16 cellular contexts compared by ENCODE assay signal in genomic region chr17:62693616-62694415, GRCh38.
DNase-seq lines count a peak whose midpoint lies in the region; ATAC-seq, FAIRE-seq and TF ChIP-seq lines count a peak whose summit lies in the region.
"Had no signal": no experiment of that assay in that cellular context is flagged by ENCODE, and none has a peak within 500 bp of the region (broad histone marks: within the 10 kb centered on the region; RNA-seq: fewer than 3 reads in every experiment).

No MANE protein-coding gene starts in this region.

- H3K4me1 ChIP-seq in heart right ventricle (peaks cover 0 to 50% (median 24%) of the 10 kb centered on the region in 9 donors), right cardiac atrium (ENCODE audit: control insufficient read depth, insufficient read depth, low read length) (peaks cover 5% of the 10 kb centered on the region), RWPE2 (ENCODE audit: insufficient read depth, poor library complexity, severe bottlenecking) (peaks cover 7% of the 10 kb centered on the region), esophagus squamous epithelium (peaks cover 28 to 75% (median 35%) of the 10 kb centered on the region in 3 donors), prostate gland (replicated peaks) (no peaks in the 10 kb centered on the region), gastroesophageal sphincter (no peaks in the 10 kb centered on the region)
- H3K4me1 ChIP-seq: pancreas had no signal

- WGBS in heart right ventricle, 2 donors = 75 to 79% methylated on average over 19 of the region's 19 CpGs
- 78% methylated on average over 19 of the region's 19 CpGs for WGBS in right cardiac atrium
- WGBS in esophagus squamous epithelium, 2 donors = 57 to 60% methylated on average over 8 to 10 of the region's 19 CpGs
- WGBS in prostate gland = 57% methylated on average over 18 of the region's 19 CpGs
- WGBS in gastroesophageal sphincter (ENCODE audit: low coverage in 1 of 2), 2 donors = 64 to 80% methylated on average over 5 to 8 of the region's 19 CpGs

- intact Hi-C loops in heart right ventricle (cut with DNase I) (no loop called here), right cardiac atrium (cut with DNase I) (no loop called here), esophagus squamous epithelium (cut with DNase I) (no loop called here), prostate gland (cut with DNase I) (no loop called here)

- TF ChIP-seq EP300 in gastroesophageal sphincter (IDR thresholded peaks at IDR 0.05) = no peak

- H3K9me3 ChIP-seq in heart right ventricle = no peaks in the 10 kb centered on the region
- H3K9me3 ChIP-seq in right cardiac atrium (ENCODE audit: control insufficient read depth, low read length) = no peaks in the 10 kb centered on the region
- no peaks in the 10 kb centered on the region for H3K9me3 ChIP-seq in RWPE2 (ENCODE audit: severe bottlenecking)
- H3K9me3 ChIP-seq in esophagus squamous epithelium = no peaks in the 10 kb centered on the region
- no peaks in the 10 kb centered on the region for H3K9me3 ChIP-seq in prostate gland
- H3K9me3 ChIP-seq in gastroesophageal sphincter = no peaks in the 10 kb centered on the region
- H3K9me3 ChIP-seq: heart left ventricle, pancreas had no signal

- FAIRE-seq in urothelium cell line (lab: Jason Lieb, UNC) = peak; percentile 13
- FAIRE-seq: kidney, pancreas, small intestine had no signal

- no peak overlapping the region for H3K4me3 ChIP-seq in heart right ventricle
- H3K4me3 ChIP-seq in right cardiac atrium (ENCODE audit: low read length) = no peak overlapping the region
- H3K4me3 ChIP-seq in RWPE2 (ENCODE audit: severe bottlenecking) = no peak overlapping the region
- no peak overlapping the region for H3K4me3 ChIP-seq in esophagus squamous epithelium
- no peak overlapping the region for H3K4me3 ChIP-seq in prostate gland
- H3K4me3 ChIP-seq in gastroesophageal sphincter = no peak overlapping the region
- H3K4me3 ChIP-seq: pancreas had no signal

- DNase-seq in heart right ventricle (no peak), right cardiac atrium (no peak), RWPE2 (ENCODE audit: low spot score) (no peak), esophagus squamous epithelium (lab: John Stamatoyannopoulos, UW) (no peak), urothelium cell line (ENCODE audit: low spot score) (no peak), NCI-H1105 treated with DMSO at 0.1 percent for 48 hours (lab: John Stamatoyannopoulos, UW) (no peak), prostate gland (ENCODE audit: low spot score) (no peak)
- DNase-seq: activated CD4-positive, alpha-beta memory T cell treated with anti-CD3 and anti-CD28 coated beads, Interleukin-2, amount 10 ng/mL, durations not matched to agents 7 days and 5 days; amniotic stem cell; kidney; NCI-H446 treated with DMSO at 0.1 percent for 48 hours; small intestine; stimulated activated naive B cell treated with anti-CD40 and anti-IgM and Interleukin-4, amounts not matched to agents 10 μg/mL and 1 μg/mL and 100 μg/mL, for 72 hours had no signal

- TF ChIP-seq POLR2A in esophagus squamous epithelium (IDR thresholded peaks at IDR 0.05) (no peak), prostate gland (IDR thresholded peaks at IDR 0.05) (no peak), gastroesophageal sphincter (IDR thresholded peaks at IDR 0.05) (no peak)

- TF ChIP-seq CTCF in heart right ventricle (IDR thresholded peaks at IDR 0.05) = no peak
- TF ChIP-seq CTCF in RWPE2 (IDR thresholded peaks at IDR 0.05; ENCODE audit: poor library complexity, severe bottlenecking) = peak; percentile 3
- TF ChIP-seq CTCF in esophagus squamous epithelium (IDR thresholded peaks at IDR 0.05) = no peak
- TF ChIP-seq CTCF in prostate gland (IDR thresholded peaks at IDR 0.05) = no peak
- no peak for TF ChIP-seq CTCF in gastroesophageal sphincter (IDR thresholded peaks at IDR 0.05)

- ATAC-seq in heart right ventricle (peak in 1 of 8 donors; percentile 4), right cardiac atrium (no peak), RWPE2 (ENCODE audit: low read depth) (peak; percentile 55), gastroesophageal sphincter (no peak)

- H3K27me3 ChIP-seq in heart right ventricle (no peaks in the 10 kb centered on the region), right cardiac atrium (ENCODE audit: control insufficient read depth, insufficient read depth) (no peaks in the 10 kb centered on the region), RWPE2 (ENCODE audit: insufficient read depth, poor library complexity, severe bottlenecking) (no peaks in the 10 kb centered on the region), esophagus squamous epithelium (no peaks in the 10 kb centered on the region), prostate gland (replicated peaks; ENCODE audit: insufficient read depth) (no peaks in the 10 kb centered on the region), gastroesophageal sphincter (no peaks in the 10 kb centered on the region)
- H3K27me3 ChIP-seq: heart left ventricle, pancreas had no signal

- peaks cover 0 to 18% (median 0%) of the 10 kb centered on the region in 9 donors for H3K36me3 ChIP-seq in heart right ventricle
- no peaks in the 10 kb centered on the region for H3K36me3 ChIP-seq in RWPE2 (ENCODE audit: low read depth)
- peaks cover 0 to 35% (median 0%) of the 10 kb centered on the region in 3 donors for H3K36me3 ChIP-seq in esophagus squamous epithelium
- H3K36me3 ChIP-seq in prostate gland = no peaks in the 10 kb centered on the region
- peaks cover 0 to 3% of the 10 kb centered on the region in 2 donors for H3K36me3 ChIP-seq in gastroesophageal sphincter
- H3K36me3 ChIP-seq: pancreas had no signal

- H3K27ac ChIP-seq in heart right ventricle (peak overlapping the region in 6 of 10 donors; percentile 27 to 87 (median 48)), right cardiac atrium (ENCODE audit: low read length) (no peak overlapping the region), RWPE2 (ENCODE audit: poor library complexity, severe bottlenecking) (peak overlapping the region; percentile 26), esophagus squamous epithelium (peak overlapping the region; percentile 45 to 74 (median 64)), prostate gland (no peak overlapping the region), gastroesophageal sphincter (no peak overlapping the region)
- H3K27ac ChIP-seq: pancreas had no signal

Comparison
In these comparisons a context has a peak if more than half of its experiments do, and no peak if none do; other contexts are left out.
1. H3K27ac ChIP-seq: peak in heart right ventricle (6 of 10), RWPE2 (single experiment) and esophagus squamous epithelium (4 of 4); none in right cardiac atrium (single experiment), prostate gland (0 of 2) and gastroesophageal sphincter (0 of 4).